Comparison of ENCODE assay signal across 24 cellular contexts in the genomic region with DNA sequence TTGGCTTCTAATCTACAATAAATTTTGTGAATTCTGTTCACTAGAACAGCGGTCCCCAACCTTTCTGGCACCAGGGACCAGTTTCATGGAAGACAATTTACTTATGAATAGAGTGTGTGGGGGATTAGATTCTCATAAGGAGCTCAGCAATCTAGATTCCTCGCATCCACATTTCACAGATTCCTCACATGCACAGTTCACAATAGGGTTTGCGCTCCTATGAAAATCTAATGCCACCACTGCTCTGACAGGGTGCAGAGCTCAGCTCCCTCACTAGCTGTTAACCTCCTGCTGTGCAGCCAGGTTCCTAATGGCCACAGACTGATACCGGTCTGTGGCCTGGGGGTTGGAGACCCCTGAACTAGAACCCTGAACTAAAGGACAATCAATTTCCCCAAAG.
DNase-seq lines count a peak whose midpoint lies in the region; ATAC-seq and TF ChIP-seq lines count a peak whose summit lies in the region.
"Had no signal": no experiment of that assay in that cellular context is flagged by ENCODE, and none has a peak within 500 bp of the region (broad histone marks: within the 10 kb centered on the region; RNA-seq: fewer than 3 reads in every experiment).

No MANE protein-coding gene starts in this region.

- no peak overlapping the region for H2BK120ac ChIP-seq in mesenchymal stem cell (ENCODE audit: low read depth, low read length)

- in situ Hi-C loops in HAP-1 (cut with MboI; ENCODE audit: low sequenced_read_pairs), result no loop called here

- ATAC-seq in HG03432 (IDR thresholded peaks at IDR 0.05; ENCODE audit: unreplicated experiment), result no peak
- ATAC-seq: A549, Panc1 had no signal

- TF ChIP-seq CTCF in osteocyte (IDR thresholded peaks at IDR 0.05), result no peak

- H3K9ac ChIP-seq in mesenchymal stem cell (ENCODE audit: low read length), result no peak overlapping the region

- H4K8ac ChIP-seq in mesenchymal stem cell (ENCODE audit: low read length), result no peak overlapping the region

- no peak overlapping the region for H2AK5ac ChIP-seq in mesenchymal stem cell (ENCODE audit: low read length, severe bottlenecking)

- no peaks in the 10 kb centered on the region for H3K27me3 Mint-ChIP-seq in T-helper 2 cell treated with Interferon-gamma antibody and Interleukin-4, amounts not matched to agents 5 μg/mL and 100 μg/mL, for 36 hours (ENCODE audit: low read depth)
- H3K27me3 Mint-ChIP-seq in osteocyte (ENCODE audit: unreplicated experiment), result peaks cover under 1% of the 10 kb centered on the region
- H3K27me3 Mint-ChIP-seq: CD4-positive, alpha-beta memory T cell had no signal

- no peak overlapping the region for H2BK5ac ChIP-seq in mesenchymal stem cell (ENCODE audit: low read depth, low read length, poor library complexity, severe bottlenecking)

- H3K4ac ChIP-seq in mesenchymal stem cell (ENCODE audit: low read depth in 1 of 2, low read length in 2 of 2), result no peak overlapping the region

- H3K4me3 ChIP-seq in HAP-1, result no peak overlapping the region
- no peak overlapping the region for H3K4me3 ChIP-seq in mesenchymal stem cell (ENCODE audit: insufficient read depth in 1 of 2, low read depth in 1 of 2, low read length in 2 of 2)
- H3K4me3 ChIP-seq: A549, SK-N-MC had no signal

- H3K18ac ChIP-seq in mesenchymal stem cell (ENCODE audit: low read depth in 1 of 2, low read length in 2 of 2), result no peak overlapping the region

- H3K9me3 ChIP-seq in HAP-1 (no peaks in the 10 kb centered on the region), mesenchymal stem cell (ENCODE audit: control insufficient read depth, low read length) (no peaks in the 10 kb centered on the region)
- H3K9me3 ChIP-seq: A549 had no signal

- no peak overlapping the region for H4K91ac ChIP-seq in mesenchymal stem cell (ENCODE audit: low read length)

- no peak overlapping the region for H3K27ac ChIP-seq in mesenchymal stem cell (ENCODE audit: low read length, poor library complexity, severe bottlenecking)
- H3K27ac ChIP-seq: A549, RWPE1 had no signal

- no peaks in the 10 kb centered on the region for H3K79me1 ChIP-seq in mesenchymal stem cell (replicated peaks; ENCODE audit: low read length, poor library complexity, severe bottlenecking)

- no peak overlapping the region for H3K27ac Mint-ChIP-seq in T-helper 2 cell treated with Interferon-gamma antibody and Interleukin-4, amounts not matched to agents 5 μg/mL and 100 μg/mL, for 36 hours
- no peak overlapping the region for H3K27ac Mint-ChIP-seq in osteocyte (ENCODE audit: unreplicated experiment)
- H3K27ac Mint-ChIP-seq: CD4-positive, alpha-beta memory T cell had no signal

- H3K4me2 ChIP-seq in mesenchymal stem cell (ENCODE audit: low read length, poor library complexity, severe bottlenecking), result no peak overlapping the region
- H3K4me2 ChIP-seq: A549 had no signal

- no peak overlapping the region for H3K4me3 Mint-ChIP-seq in T-helper 2 cell treated with Interferon-gamma antibody and Interleukin-4, amounts not matched to agents 5 μg/mL and 100 μg/mL, for 36 hours
- no peak overlapping the region for H3K4me3 Mint-ChIP-seq in osteocyte (ENCODE audit: unreplicated experiment)
- H3K4me3 Mint-ChIP-seq: CD4-positive, alpha-beta memory T cell had no signal

- H2AFZ ChIP-seq in mesenchymal stem cell (ENCODE audit: low read depth, low read length), result no peak overlapping the region

- H3K4me1 ChIP-seq in HAP-1 (peaks cover 56% of the 10 kb centered on the region), mesenchymal stem cell (ENCODE audit: control insufficient read depth, insufficient read depth, low read depth, low read length) (no peaks in the 10 kb centered on the region)
- H3K4me1 ChIP-seq: A549 had no signal

- H3K36me3 ChIP-seq in HAP-1 (replicated peaks) (no peaks in the 10 kb centered on the region), mesenchymal stem cell (ENCODE audit: control insufficient read depth in 1 of 2, insufficient read depth in 2 of 2, low read depth in 1 of 2, low read length in 2 of 2) (no peaks in the 10 kb centered on the region)

- no peaks in the 10 kb centered on the region for H3K4me1 Mint-ChIP-seq in T-helper 2 cell treated with Interferon-gamma antibody and Interleukin-4, amounts not matched to agents 5 μg/mL and 100 μg/mL, for 36 hours (ENCODE audit: low read depth)
- peaks cover 6% of the 10 kb centered on the region for H3K4me1 Mint-ChIP-seq in osteocyte (ENCODE audit: unreplicated experiment)
- H3K4me1 Mint-ChIP-seq: CD4-positive, alpha-beta memory T cell had no signal

- H2BK12ac ChIP-seq in mesenchymal stem cell (ENCODE audit: low read length in 2 of 2), result no peak overlapping the region

- H3K14ac ChIP-seq in mesenchymal stem cell (ENCODE audit: low read length in 2 of 2), result no peak overlapping the region

- DNase-seq in HAP-1 (ENCODE audit: low spot score in 2 of 2), result peak; percentile 78 to 98
- DNase-seq in ecto neural progenitor cell (ENCODE audit: low spot score), result peak; percentile 45
- DNase-seq in iPS DF 4.7 (ENCODE audit: extremely low read depth, low spot score), result peak; percentile 9
- DNase-seq in T-helper 2 cell treated with Interferon-gamma antibody and Interleukin-4, amounts not matched to agents 5 μg/mL and 100 μg/mL, for 36 hours (ENCODE audit: low spot score), result no peak
- no peak for DNase-seq in osteocyte (ENCODE audit: extremely low spot score, unreplicated experiment)
- no peak for DNase-seq in mesenchymal stem cell
- DNase-seq: C1 segment of cervical spinal cord; CD4-positive, alpha-beta memory T cell; COR-L47; DMS53; GOT3; KBM-7; MV-4-11; NCI-H1105 treated with DMSO at 0.1 percent for 48 hours; NCI-H146; NCI-H1930; NCI-H446 treated with DMSO at 0.1 percent for 48 hours; NCI-H526 treated with DMSO at 0.1 percent for 48 hours; SHP77 treated with DMSO at 0.1 percent for 48 hours had no signal

- 83% methylated on average over 3 of the region's 4 CpGs for WGBS in mesenchymal stem cell

- no peaks in the 10 kb centered on the region for H3K36me3 Mint-ChIP-seq in T-helper 2 cell treated with Interferon-gamma antibody and Interleukin-4, amounts not matched to agents 5 μg/mL and 100 μg/mL, for 36 hours (ENCODE audit: low read depth)
- H3K36me3 Mint-ChIP-seq in osteocyte (ENCODE audit: unreplicated experiment), result no peaks in the 10 kb centered on the region
- H3K36me3 Mint-ChIP-seq: CD4-positive, alpha-beta memory T cell had no signal

- peaks cover 8% of the 10 kb centered on the region for H3K9me3 Mint-ChIP-seq in T-helper 2 cell treated with Interferon-gamma antibody and Interleukin-4, amounts not matched to agents 5 μg/mL and 100 μg/mL, for 36 hours
- H3K9me3 Mint-ChIP-seq in osteocyte (ENCODE audit: unreplicated experiment), result no peaks in the 10 kb centered on the region

- no peak overlapping the region for H3K23ac ChIP-seq in mesenchymal stem cell (ENCODE audit: low read length in 2 of 2)

- no peak overlapping the region for H2BK15ac ChIP-seq in mesenchymal stem cell (ENCODE audit: low read depth, poor library complexity, severe bottlenecking)

- H3K27me3 ChIP-seq in HAP-1 (ENCODE audit: low read depth) (no peaks in the 10 kb centered on the region), mesenchymal stem cell (ENCODE audit: control insufficient read depth in 1 of 2, insufficient read depth in 1 of 2, low read length in 2 of 2) (no peaks in the 10 kb centered on the region)

Comparison
In these comparisons a context has a peak if more than half of its experiments do, and no peak if none do; other contexts are left out.
1. DNase-seq: peak in HAP-1 (2 of 2), ecto neural progenitor cell (single experiment) and iPS DF 4.7 (single experiment); none in T-helper 2 cell treated with Interferon-gamma antibody and Interleukin-4, amounts not matched to agents 5 μg/mL and 100 μg/mL, for 36 hours (single experiment), osteocyte (single experiment) and mesenchymal stem cell (single experiment).